In the genomic region with DNA sequence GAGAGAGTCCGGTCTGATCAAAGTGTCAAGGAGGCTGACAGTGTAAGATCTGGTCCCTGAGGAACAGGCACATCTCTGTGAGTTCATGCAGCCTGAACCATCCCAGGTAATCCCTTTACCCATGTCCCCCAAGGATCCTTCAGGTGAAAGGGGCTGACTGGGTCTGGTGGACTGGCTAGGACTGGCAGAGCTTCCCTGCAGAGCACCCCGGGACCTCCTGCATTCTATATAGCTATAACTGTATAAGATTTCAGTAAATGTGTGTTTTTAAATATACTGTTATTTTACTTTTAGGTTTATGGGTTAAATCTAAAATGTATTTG, we compare ENCODE assay signal across 12 cellular contexts.
DNase-seq lines count a peak whose midpoint lies in the region; ATAC-seq, FAIRE-seq and TF ChIP-seq lines count a peak whose summit lies in the region.
"Had no signal": no experiment of that assay in that cellular context is flagged by ENCODE, and none has a peak within 500 bp of the region (broad histone marks: within the 10 kb centered on the region; RNA-seq: fewer than 3 reads in every experiment).

No MANE protein-coding gene starts in this region.

- H3K4ac ChIP-seq in H9 (ENCODE audit: low read depth, low read length), result no peak overlapping the region

- H2AFZ ChIP-seq in H9 (ENCODE audit: low read length), result no peak overlapping the region

- no peaks in the 10 kb centered on the region for H3K9me3 ChIP-seq in H9 (ENCODE audit: control insufficient read depth, low read depth, low read length)
- H3K9me3 ChIP-seq: HAP-1, SJCRH30, uterus had no signal

- H2BK120ac ChIP-seq in H9 (ENCODE audit: low read depth, low read length, poor library complexity, severe bottlenecking), result no peak overlapping the region

- H3K56ac ChIP-seq in H9 (ENCODE audit: insufficient read length, low read depth, low read length), result no peak overlapping the region

- no peak overlapping the region for H3K9ac ChIP-seq in H9 (ENCODE audit: extremely low read depth, insufficient read length, low read length)

- H2BK12ac ChIP-seq in H9 (ENCODE audit: insufficient read length, low read depth, low read length), result no peak overlapping the region

- H3T11ph ChIP-seq in H9 (ENCODE audit: low read length), result no peak overlapping the region

- H3K27ac ChIP-seq in C4-2B (no peak overlapping the region), H9 (ENCODE audit: insufficient read length, low read depth, low read length) (no peak overlapping the region), VCaP (no peak overlapping the region)
- H3K27ac ChIP-seq: SJCRH30 had no signal

- H3K79me2 ChIP-seq in H9 (ENCODE audit: insufficient read depth, low read length), result no peaks in the 10 kb centered on the region

- H2BK5ac ChIP-seq in H9 (ENCODE audit: insufficient read length, low read length), result no peak overlapping the region

- no peak for DNase-seq in H9
- DNase-seq in neural crest cell (ENCODE audit: low read depth, low spot score), result no peak
- no peak for DNase-seq in urothelium cell line (ENCODE audit: low spot score)
- DNase-seq in NCI-H226, result no peak
- DNase-seq in HT-29 (ENCODE audit: low spot score), result no peak
- DNase-seq: central memory CD4-positive, alpha-beta T cell had no signal

- H2AK5ac ChIP-seq in H9 (ENCODE audit: insufficient read length, low read length), result no peak overlapping the region

- no peak for FAIRE-seq in urothelium cell line (lab: Jason Lieb, UNC)

- no peak overlapping the region for H4K8ac ChIP-seq in H9 (replicated peaks; ENCODE audit: insufficient read length, low read depth, low read length)

- H3K4me1 Mint-ChIP-seq in H9, result peaks cover 8 to 15% of the 10 kb centered on the region in 2 experiments
- peaks cover 6% of the 10 kb centered on the region for H3K4me1 Mint-ChIP-seq in neural crest cell

- H3K23me2 ChIP-seq in H9 (ENCODE audit: insufficient read length, low read depth, low read length, poor library complexity, severe bottlenecking), result no peaks in the 10 kb centered on the region

- H3K79me1 ChIP-seq in H9 (ENCODE audit: insufficient read depth, low read depth, low read length, poor library complexity, severe bottlenecking), result no peaks in the 10 kb centered on the region

- no peak overlapping the region for H4K91ac ChIP-seq in H9 (ENCODE audit: insufficient read length, low read depth, low read length)

- TF ChIP-seq CTCF in C4-2B (conservative IDR thresholded peaks at IDR 0.05) (peak; percentile 65), H9 (conservative IDR thresholded peaks at IDR 0.05) (peak; percentile 9; the same call in 2 of the 3 replicates), VCaP (conservative IDR thresholded peaks at IDR 0.05) (peak; percentile 34), neural crest cell (conservative IDR thresholded peaks at IDR 0.05) (peak; percentile 12)

- WGBS in H9 (ENCODE audit: extremely low coverage, insufficient read length, low lambda C conversion rate), result no CpG with 5 or more reads among the region's 2 CpGs

- H2BK15ac ChIP-seq in H9 (ENCODE audit: low read depth, low read length), result no peak overlapping the region

- H3K27me3 Mint-ChIP-seq in H9 (ENCODE audit: low read depth) (no peaks in the 10 kb centered on the region), neural crest cell (ENCODE audit: low read depth) (no peaks in the 10 kb centered on the region)

- no peak overlapping the region for H4K5ac ChIP-seq in H9 (ENCODE audit: insufficient read length, low read depth, low read length)

- H3K4me1 ChIP-seq in H9 (ENCODE audit: insufficient read depth, low read length), result no peaks in the 10 kb centered on the region
- H3K4me1 ChIP-seq: HAP-1, uterus had no signal

- no peak for ATAC-seq in HG03025 (IDR thresholded peaks at IDR 0.05; ENCODE audit: low FRiP score, unreplicated experiment)

- no peak overlapping the region for H3K23ac ChIP-seq in H9 (ENCODE audit: insufficient read length, low read depth, low read length)

- no peak overlapping the region for H2BK20ac ChIP-seq in H9 (ENCODE audit: low read depth, low read length, poor library complexity, severe bottlenecking)

- H4K20me1 ChIP-seq in H9 (ENCODE audit: control insufficient read depth, insufficient read depth, insufficient read length), result no peaks in the 10 kb centered on the region

- H3K27me3 ChIP-seq in H9 (ENCODE audit: insufficient read depth, low read length), result no peaks in the 10 kb centered on the region
- H3K27me3 ChIP-seq: SJCRH30, uterus had no signal

- no peak overlapping the region for H3K4me2 ChIP-seq in H9 (ENCODE audit: insufficient read depth, insufficient read length, low read length)

- H3K27ac Mint-ChIP-seq in H9 (no peak overlapping the region), neural crest cell (ENCODE audit: unreplicated experiment) (no peak overlapping the region)

- H3K9me3 Mint-ChIP-seq in H9, result no peaks in the 10 kb centered on the region
- no peaks in the 10 kb centered on the region for H3K9me3 Mint-ChIP-seq in neural crest cell

- H3K14ac ChIP-seq in H9 (ENCODE audit: insufficient read depth, low read length), result no peak overlapping the region

- H3K36me3 Mint-ChIP-seq in H9 (ENCODE audit: insufficient read depth in 1 of 3, low read depth in 3 of 3) (peaks cover 7 to 9% (median 8%) of the 10 kb centered on the region in 3 experiments; a peak in 5 of 7 replicates), neural crest cell (ENCODE audit: low read depth) (no peaks in the 10 kb centered on the region)

- no peak overlapping the region for H3K4me3 Mint-ChIP-seq in H9
- H3K4me3 Mint-ChIP-seq in neural crest cell, result no peak overlapping the region

- H3K18ac ChIP-seq in H9 (ENCODE audit: insufficient read length, low read depth, low read length), result no peak overlapping the region

Comparison
In these comparisons a context has a peak if more than half of its experiments do, and no peak if none do; other contexts are left out.
1. CTCF ChIP-seq: peak in every context shown above with its lines; median percentile 65 in C4-2B; 34 in VCaP; 12 in neural crest cell; 9 in H9.